Comparison of ENCODE assay signal across 27 cellular contexts in the genomic region with DNA sequence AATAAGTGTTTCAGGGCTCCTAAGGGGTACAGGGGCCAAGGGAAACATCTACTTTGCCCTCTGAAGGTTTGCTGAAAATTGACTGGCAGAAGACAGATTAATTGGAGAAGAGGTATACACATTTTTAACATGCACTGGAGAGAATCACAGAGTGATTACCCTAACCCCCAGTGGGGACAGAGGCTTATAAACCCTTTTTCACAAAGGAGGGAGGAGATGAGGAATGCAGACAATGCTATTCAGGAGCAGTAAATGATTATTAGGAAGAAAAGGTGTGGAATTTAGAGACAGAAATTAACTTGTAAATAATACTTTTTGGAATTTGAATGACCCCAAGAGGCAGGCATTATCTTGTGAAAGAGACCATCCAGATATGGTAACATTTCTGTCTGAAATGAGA.
DNase-seq lines count a peak whose midpoint lies in the region; ATAC-seq, FAIRE-seq and TF ChIP-seq lines count a peak whose summit lies in the region.
"Had no signal": no experiment of that assay in that cellular context is flagged by ENCODE, and none has a peak within 500 bp of the region (broad histone marks: within the 10 kb centered on the region; RNA-seq: fewer than 3 reads in every experiment).

No MANE protein-coding gene starts in this region.

- CTCF ChIA-PET in WTC11 (lab: Charles Lee), result no interaction called here

- H3K9ac ChIP-seq in iPS-20b (ENCODE audit: low read depth, low read length) (peak overlapping the region; percentile 55), neural progenitor cell (no peak overlapping the region)
- H3K9ac ChIP-seq: BLaER1 treated with 17β-estradiol and CSF1 and Interleukin-3, amounts not matched to agents 10 nM and 100 nM had no signal

- H3K27me3 ChIP-seq in HAP-1 (ENCODE audit: low read depth), result no peaks in the 10 kb centered on the region
- no peaks in the 10 kb centered on the region for H3K27me3 ChIP-seq in iPS-20b (ENCODE audit: insufficient read depth, low read length)
- H3K27me3 ChIP-seq in neural progenitor cell, result no peaks in the 10 kb centered on the region
- H3K27me3 ChIP-seq: BLaER1 treated with 17β-estradiol and CSF1 and Interleukin-3, amounts not matched to agents 10 nM and 100 nM had no signal

- H3K4me1 Mint-ChIP-seq in WTC11, result peaks cover 83% of the 10 kb centered on the region
- H3K4me1 Mint-ChIP-seq in neural progenitor cell, result peaks cover 49% of the 10 kb centered on the region

- peak overlapping the region; percentile 49 for H3K27ac ChIP-seq in iPS-20b (ENCODE audit: low read length)
- H3K27ac ChIP-seq in neural progenitor cell, result peak overlapping the region; percentile 70
- H3K27ac ChIP-seq: A549; BLaER1 treated with 17β-estradiol and CSF1 and Interleukin-3, amounts not matched to agents 10 nM and 100 nM had no signal

- no peak for TF ChIP-seq POLR2A in H54 (IDR thresholded peaks at IDR 0.05; ENCODE audit: low read depth, low read length)

- peak; percentile 47 to 90 for DNase-seq in HAP-1 (ENCODE audit: low spot score in 2 of 2)
- DNase-seq in WTC11 (ENCODE audit: low spot score), result no peak
- peak; percentile 72 for DNase-seq in neural progenitor cell (ENCODE audit: low spot score)
- DNase-seq in ureter (ENCODE audit: low spot score), result no peak
- DNase-seq in NCI-H146 treated with DMSO at 0.1 percent for 48 hours (lab: John Stamatoyannopoulos, UW; ENCODE audit: unreplicated experiment), result no peak
- DNase-seq in H54 (ENCODE audit: insufficient read length, low spot score), result no peak
- DNase-seq: AML-193; CD4-positive, alpha-beta T cell; COR-L47; DMS79; GF-D8; GOT3; NCI-H1092; NCI-H1417 treated with DMSO at 0.1 percent for 48 hours; NCI-H187; NCI-H2081 treated with DMSO at 0.1 percent for 48 hours; NCI-H2171; NCI-H226; NCI-H510A; NCI-H69; Right ventricle myocardium superior; RPMI8226 had no signal

- H3K4me3 Mint-ChIP-seq in WTC11 (peak overlapping the region; percentile 8), neural progenitor cell (no peak overlapping the region)
- H3K4me3 Mint-ChIP-seq: CD4-positive, alpha-beta T cell had no signal

- no peak for FAIRE-seq in H54 (lab: Jason Lieb, UNC)
- FAIRE-seq: A549, GM12891 had no signal

- in situ Hi-C loops in HAP-1 (cut with MboI; ENCODE audit: low sequenced_read_pairs), result no loop called here

- TF ChIP-seq CTCF in WTC11 (IDR thresholded peaks at IDR 0.05), result no peak
- TF ChIP-seq CTCF in neural progenitor cell (IDR thresholded peaks at IDR 0.05), result no peak

- H3K27ac Mint-ChIP-seq in WTC11 (peak overlapping the region; percentile 61), neural progenitor cell (no peak overlapping the region)
- H3K27ac Mint-ChIP-seq: CD4-positive, alpha-beta T cell had no signal

- H3K4me1 ChIP-seq in HAP-1 (peaks cover 79% of the 10 kb centered on the region), iPS-20b (ENCODE audit: insufficient read depth, low read length) (peaks cover 57% of the 10 kb centered on the region), neural progenitor cell (peaks cover 47% of the 10 kb centered on the region)
- H3K4me1 ChIP-seq: A549; BLaER1 treated with 17β-estradiol and CSF1 and Interleukin-3, amounts not matched to agents 10 nM and 100 nM had no signal

- H3K36me3 Mint-ChIP-seq in WTC11 (peaks cover 6% of the 10 kb centered on the region), neural progenitor cell (no peaks in the 10 kb centered on the region)

- H3K4me3 ChIP-seq in HAP-1 (no peak overlapping the region), iPS-20b (ENCODE audit: low read length) (peak overlapping the region; percentile 14; the same call in 1 of the 2 replicates), neural progenitor cell (no peak overlapping the region)
- H3K4me3 ChIP-seq: A549; BLaER1 treated with 17β-estradiol and CSF1 and Interleukin-3, amounts not matched to agents 10 nM and 100 nM had no signal

- H3K9me3 ChIP-seq in HAP-1, result no peaks in the 10 kb centered on the region
- H3K9me3 ChIP-seq in iPS-20b (ENCODE audit: insufficient read depth, low read depth, low read length), result no peaks in the 10 kb centered on the region
- H3K9me3 ChIP-seq in neural progenitor cell (ENCODE audit: low read depth), result no peaks in the 10 kb centered on the region
- H3K9me3 ChIP-seq: A549; BLaER1 treated with 17β-estradiol and CSF1 and Interleukin-3, amounts not matched to agents 10 nM and 100 nM had no signal

- peaks cover 21% of the 10 kb centered on the region for H3K9me3 Mint-ChIP-seq in WTC11
- no peaks in the 10 kb centered on the region for H3K9me3 Mint-ChIP-seq in neural progenitor cell
- H3K9me3 Mint-ChIP-seq: CD4-positive, alpha-beta T cell had no signal

- no peaks in the 10 kb centered on the region for H3K27me3 Mint-ChIP-seq in WTC11 (ENCODE audit: low read depth)
- H3K27me3 Mint-ChIP-seq in neural progenitor cell (ENCODE audit: insufficient read depth, low read depth), result peaks cover 2% of the 10 kb centered on the region

- no peak overlapping the region for H2AFZ ChIP-seq in neural progenitor cell (replicated peaks)

- peaks cover 30% of the 10 kb centered on the region for H3F3A ChIP-seq in neural progenitor cell (ENCODE audit: low read depth)

- H3K4me2 ChIP-seq in neural progenitor cell, result peak overlapping the region; percentile 64
- H3K4me2 ChIP-seq: A549; BLaER1 treated with 17β-estradiol and CSF1 and Interleukin-3, amounts not matched to agents 10 nM and 100 nM had no signal

- POLR2A ChIA-PET in WTC11 (lab: Charles Lee), result no interaction called here

- H3K36me3 ChIP-seq in HAP-1 (replicated peaks), result no peaks in the 10 kb centered on the region
- H3K36me3 ChIP-seq in iPS-20b (ENCODE audit: insufficient read depth, low read depth, low read length), result no peaks in the 10 kb centered on the region
- no peaks in the 10 kb centered on the region for H3K36me3 ChIP-seq in neural progenitor cell
- H3K36me3 ChIP-seq: BLaER1 treated with 17β-estradiol and CSF1 and Interleukin-3, amounts not matched to agents 10 nM and 100 nM had no signal

- ATAC-seq in WTC11 (peak; percentile 32), GM18870 (IDR thresholded peaks at IDR 0.05; ENCODE audit: unreplicated experiment) (no peak)
- ATAC-seq: A549 had no signal

- no peaks in the 10 kb centered on the region for H4K20me1 ChIP-seq in neural progenitor cell (ENCODE audit: low read depth)
- H4K20me1 ChIP-seq: BLaER1 treated with 17β-estradiol and CSF1 and Interleukin-3, amounts not matched to agents 10 nM and 100 nM had no signal

- H3K79me2 ChIP-seq in neural progenitor cell (ENCODE audit: low read depth), result no peaks in the 10 kb centered on the region

TF ChIP-seq in WTC11, 78 proteins besides CTCF, POLR2A, EP300 and RAD21:
- TF ChIP-seq NFATC4 (CRISPR knock-in tag; IDR thresholded peaks at IDR 0.05) (no peak), CREB1 (CRISPR knock-in tag; IDR thresholded peaks at IDR 0.05) (no peak), GTF2I (CRISPR knock-in tag; conservative IDR thresholded peaks at IDR 0.05) (no peak), ELF4 (CRISPR knock-in tag; IDR thresholded peaks at IDR 0.05; ENCODE audit: low read depth) (no peak), MLX (CRISPR knock-in tag; IDR thresholded peaks at IDR 0.05) (no peak), SOX15 (CRISPR knock-in tag; IDR thresholded peaks at IDR 0.05) (no peak)
- TF ChIP-seq, protein P1, sequence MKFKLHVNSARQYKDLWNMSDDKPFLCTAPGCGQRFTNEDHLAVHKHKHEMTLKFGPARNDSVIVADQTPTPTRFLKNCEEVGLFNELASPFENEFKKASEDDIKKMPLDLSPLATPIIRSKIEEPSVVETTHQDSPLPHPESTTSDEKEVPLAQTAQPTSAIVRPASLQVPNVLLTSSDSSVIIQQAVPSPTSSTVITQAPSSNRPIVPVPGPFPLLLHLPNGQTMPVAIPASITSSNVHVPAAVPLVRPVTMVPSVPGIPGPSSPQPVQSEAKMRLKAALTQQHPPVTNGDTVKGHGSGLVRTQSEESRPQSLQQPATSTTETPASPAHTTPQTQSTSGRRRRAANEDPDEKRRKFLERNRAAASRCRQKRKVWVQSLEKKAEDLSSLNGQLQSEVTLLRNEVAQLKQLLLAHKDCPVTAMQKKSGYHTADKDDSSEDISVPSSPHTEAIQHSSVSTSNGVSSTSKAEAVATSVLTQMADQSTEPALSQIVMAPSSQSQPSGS (CRISPR knock-in tag; IDR thresholded peaks at IDR 0.05; ENCODE audit: borderline replicate concordance, low read depth), result no peak
- TF ChIP-seq, protein P2, sequence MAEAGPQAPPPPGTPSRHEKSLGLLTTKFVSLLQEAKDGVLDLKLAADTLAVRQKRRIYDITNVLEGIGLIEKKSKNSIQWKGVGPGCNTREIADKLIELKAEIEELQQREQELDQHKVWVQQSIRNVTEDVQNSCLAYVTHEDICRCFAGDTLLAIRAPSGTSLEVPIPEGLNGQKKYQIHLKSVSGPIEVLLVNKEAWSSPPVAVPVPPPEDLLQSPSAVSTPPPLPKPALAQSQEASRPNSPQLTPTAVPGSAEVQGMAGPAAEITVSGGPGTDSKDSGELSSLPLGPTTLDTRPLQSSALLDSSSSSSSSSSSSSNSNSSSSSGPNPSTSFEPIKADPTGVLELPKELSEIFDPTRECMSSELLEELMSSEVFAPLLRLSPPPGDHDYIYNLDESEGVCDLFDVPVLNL (CRISPR knock-in tag; IDR thresholded peaks at IDR 0.05; ENCODE audit: borderline replicate concordance, low read depth), result no peak
TF ChIP-seq in WTC11: peak in this region for 0.

Comparison
In these comparisons a context has a peak if more than half of its experiments do, and no peak if none do; other contexts are left out.
1. DNase-seq: peak in HAP-1 (2 of 2) and neural progenitor cell (single experiment); none in WTC11 (single experiment), ureter (single experiment), NCI-H146 treated with DMSO at 0.1 percent for 48 hours (single experiment) and H54 (single experiment).